Comparison of ENCODE assay signal across 9 cellular contexts in the genomic region with DNA sequence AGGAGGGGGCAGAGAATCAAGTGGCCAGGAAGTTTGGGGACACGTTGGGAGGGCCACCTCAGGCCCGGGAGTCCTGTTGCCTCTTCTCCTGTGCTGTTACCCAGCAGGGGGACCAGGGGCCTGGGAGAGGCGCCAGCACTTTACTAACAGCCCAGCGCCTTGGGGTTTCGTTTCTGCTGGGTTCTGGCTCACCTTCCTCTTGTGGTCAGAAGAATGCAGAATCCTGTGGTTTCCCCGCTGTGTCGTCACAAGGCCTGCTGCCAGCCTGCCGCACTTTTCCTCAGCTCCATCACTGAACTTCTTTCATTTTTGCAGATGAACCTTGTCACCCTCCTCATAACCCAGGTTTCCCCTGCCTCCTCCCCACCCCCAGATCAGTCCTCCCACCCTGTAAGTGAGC.
DNase-seq lines count a peak whose midpoint lies in the region; ATAC-seq and FAIRE-seq lines count a peak whose summit lies in the region.
"Had no signal": no experiment of that assay in that cellular context is flagged by ENCODE, and none has a peak within 500 bp of the region (broad histone marks: within the 10 kb centered on the region; RNA-seq: fewer than 3 reads in every experiment).

No MANE protein-coding gene starts in this region.

- DNase-seq in GM18507 (ENCODE audit: extremely low spot score, insufficient read length, low read depth) (peak; percentile 56), RCC 7860 (ENCODE audit: low spot score) (peak; percentile 91), left ventricle myocardium superior (peak; percentile 60), NCI-H2227 (lab: John Stamatoyannopoulos, UW; ENCODE audit: unreplicated experiment) (no peak), foreskin melanocyte (no peak)
- peak; percentile 87 for DNase-seq in activated effector memory CD4-positive, alpha-beta T cell treated with anti-CD3 and anti-CD28 coated beads, Interleukin-2, amount 50 U/mL, for 16 hours
- DNase-seq in stimulated activated CD4-positive, alpha-beta T cell treated with anti-CD3 and anti-CD28 coated beads, Interleukin-2, amount 100 ng/mL, for 48 hours = peak; percentile 54 to 56

- FAIRE-seq in GM18507 (lab: Jason Lieb, UNC) = peak; percentile 89
- FAIRE-seq in RCC 7860 (lab: Jason Lieb, UNC) = peak; percentile 87
- FAIRE-seq: endometrium had no signal

- intact Hi-C loops in left ventricle myocardium superior (cut with micrococcal nuclease) = loop anchor here (10.0 kb wide), 1 partner anchor 290 kb away; no protein-coding TSS in a partner anchor

- peak; percentile 68 for ATAC-seq in HG02870 (IDR thresholded peaks at IDR 0.05; ENCODE audit: unreplicated experiment)
- ATAC-seq in left ventricle myocardium superior = peak; percentile 5

Comparison
In these comparisons a context has a peak if more than half of its experiments do, and no peak if none do; other contexts are left out.
1. DNase-seq: peak in GM18507 (single experiment), RCC 7860 (single experiment), activated effector memory CD4-positive, alpha-beta T cell treated with anti-CD3 and anti-CD28 coated beads, Interleukin-2, amount 50 U/mL, for 16 hours (single experiment), left ventricle myocardium superior (single experiment) and stimulated activated CD4-positive, alpha-beta T cell treated with anti-CD3 and anti-CD28 coated beads, Interleukin-2, amount 100 ng/mL, for 48 hours (2 of 2); none in NCI-H2227 (single experiment) and foreskin melanocyte (single experiment).